In the genomic region with DNA sequence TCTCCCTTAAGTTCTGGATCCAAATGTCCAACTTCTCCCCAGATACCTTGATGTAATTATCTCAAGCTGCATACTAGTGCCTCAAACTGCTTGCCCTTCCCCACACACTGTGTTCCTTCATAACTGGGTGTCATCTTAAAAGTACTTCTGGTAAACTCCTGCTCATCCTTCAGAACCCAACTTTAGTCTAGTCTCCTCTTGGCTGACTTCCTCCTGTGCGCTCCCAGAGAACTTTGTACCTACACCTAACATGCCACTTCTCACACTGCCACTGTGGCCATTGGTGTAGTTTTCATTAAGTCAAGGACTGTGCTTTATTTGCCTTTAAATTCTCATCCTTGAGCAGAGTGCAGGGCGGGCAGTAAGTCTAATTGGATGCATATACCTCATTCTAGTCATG, we compare ENCODE assay signal across 1 cellular context.
TF ChIP-seq lines count a peak whose summit lies in the region.

No MANE protein-coding gene starts in this region.

TF ChIP-seq in SK-N-SH, 30 proteins besides CTCF, POLR2A, EP300 and RAD21 (continued from another document):
- TF ChIP-seq JUND (IDR thresholded peaks at IDR 0.05) (no peak), USF2 (IDR thresholded peaks at IDR 0.05; ENCODE audit: borderline replicate concordance, low read depth, low read length) (no peak), MEF2A (IDR thresholded peaks at IDR 0.05; ENCODE audit: borderline replicate concordance, low read depth) (no peak), YY1 (IDR thresholded peaks at IDR 0.05; ENCODE audit: low read depth) (no peak), ELF1 (IDR thresholded peaks at IDR 0.05) (no peak), FOXJ3 (CRISPR knock-in tag; IDR thresholded peaks at IDR 0.05) (no peak), FOXM1 (IDR thresholded peaks at IDR 0.05; ENCODE audit: low read depth) (no peak), SIN3A (IDR thresholded peaks at IDR 0.05; ENCODE audit: borderline replicate concordance, low read depth, low read length) (no peak), FOSL2 (IDR thresholded peaks at IDR 0.05; ENCODE audit: borderline replicate concordance, low read depth) (no peak), NFIC (IDR thresholded peaks at IDR 0.05; ENCODE audit: borderline replicate concordance) (no peak), CHD2 (IDR thresholded peaks at IDR 0.05; ENCODE audit: low read length, partially characterized antibody) (no peak)
- TF ChIP-seq, protein P1, sequence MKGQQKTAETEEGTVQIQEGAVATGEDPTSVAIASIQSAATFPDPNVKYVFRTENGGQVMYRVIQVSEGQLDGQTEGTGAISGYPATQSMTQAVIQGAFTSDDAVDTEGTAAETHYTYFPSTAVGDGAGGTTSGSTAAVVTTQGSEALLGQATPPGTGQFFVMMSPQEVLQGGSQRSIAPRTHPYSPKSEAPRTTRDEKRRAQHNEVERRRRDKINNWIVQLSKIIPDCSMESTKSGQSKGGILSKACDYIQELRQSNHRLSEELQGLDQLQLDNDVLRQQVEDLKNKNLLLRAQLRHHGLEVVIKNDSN (IDR thresholded peaks at IDR 0.05; ENCODE audit: borderline replicate concordance, low read depth), result no peak
- TF ChIP-seq, protein P2, sequence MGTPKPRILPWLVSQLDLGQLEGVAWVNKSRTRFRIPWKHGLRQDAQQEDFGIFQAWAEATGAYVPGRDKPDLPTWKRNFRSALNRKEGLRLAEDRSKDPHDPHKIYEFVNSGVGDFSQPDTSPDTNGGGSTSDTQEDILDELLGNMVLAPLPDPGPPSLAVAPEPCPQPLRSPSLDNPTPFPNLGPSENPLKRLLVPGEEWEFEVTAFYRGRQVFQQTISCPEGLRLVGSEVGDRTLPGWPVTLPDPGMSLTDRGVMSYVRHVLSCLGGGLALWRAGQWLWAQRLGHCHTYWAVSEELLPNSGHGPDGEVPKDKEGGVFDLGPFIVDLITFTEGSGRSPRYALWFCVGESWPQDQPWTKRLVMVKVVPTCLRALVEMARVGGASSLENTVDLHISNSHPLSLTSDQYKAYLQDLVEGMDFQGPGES (IDR thresholded peaks at IDR 0.05; ENCODE audit: low read depth, low read length), result no peak
TF ChIP-seq in SK-N-SH: peak in this region for 0.
